ENCODE assay signal across 6 cellular contexts in genomic region chr7:142908921-142909870, GRCh38. TPM values are rescaled to one million over a fixed set of nuclear protein-coding genes. Genes with fewer than 3 reads are reported as not detected.
DNase-seq lines count a peak whose midpoint lies in the region; TF ChIP-seq lines count a peak whose summit lies in the region.

No MANE protein-coding gene starts in this region.

- peak; percentile 31 for TF ChIP-seq CTCF in GM13977 (IDR thresholded peaks at IDR 0.05; ENCODE audit: extremely low read depth, insufficient read depth, missing control alignments)

- H3K27me3 ChIP-seq in muscle layer of duodenum (ENCODE audit: low read depth, low read length) = no peaks in the 10 kb centered on the region

- in situ Hi-C loops in GM13977 (cut with MboI; ENCODE audit: low pct_unique_long_range_greater_than_20kb, low sequenced_read_pairs, unreplicated experiment) = no loop called here

- H3K4me3 ChIP-seq in muscle layer of duodenum (ENCODE audit: low read depth in 1 of 2, low read length in 2 of 2) = no peak overlapping the region

- no peaks in the 10 kb centered on the region for H3K4me1 ChIP-seq in muscle layer of duodenum (ENCODE audit: control insufficient read depth in 1 of 2, insufficient read depth in 2 of 2, low read length in 2 of 2)

- DNase-seq in GM13977 (ENCODE audit: low spot score) (peak; percentile 42), SKM-1 (lab: John Stamatoyannopoulos, UW; ENCODE audit: unreplicated experiment) (peak; percentile 53), caudate nucleus (lab: John Stamatoyannopoulos, UW) (no peak), mesenteric fat pad (ENCODE audit: low spot score) (no peak)
- DNase-seq in activated naive CD4-positive, alpha-beta T cell treated with Interleukin-2 at 50 U/mL for 16 hours = no peak

- H3K9me3 ChIP-seq in muscle layer of duodenum (ENCODE audit: control insufficient read depth in 1 of 2, low read length in 2 of 2) = peaks cover 0 to 4% of the 10 kb centered on the region in 2 donors

- H3K36me3 ChIP-seq in muscle layer of duodenum (ENCODE audit: control insufficient read depth in 1 of 2, insufficient read depth in 2 of 2, low read length in 2 of 2) = no peaks in the 10 kb centered on the region

- H3K27ac ChIP-seq in muscle layer of duodenum (ENCODE audit: low read length) (peak overlapping the region; percentile 9), caudate nucleus (ENCODE audit: low read depth, low read length) (no peak overlapping the region)

RNA-seq across cellular contexts. Expression of gene TRPV6, which starts 23.7 kb away (rescaled TPM):
- not detected for total RNA-seq in mesenteric fat pad

RNA-seq across cellular contexts. Expression of gene TRPV5, which starts 24.4 kb away (rescaled TPM):
- total RNA-seq in mesenteric fat pad = not detected

RNA-seq across cellular contexts. Expression of gene LLCFC1, which starts 30.1 kb away (rescaled TPM):
- total RNA-seq in mesenteric fat pad = not detected

RNA-seq across cellular contexts. Expression of gene KEL, which starts 53.0 kb away (rescaled TPM):
- total RNA-seq in mesenteric fat pad = not detected

RNA-seq across cellular contexts. Expression of gene EPHB6, which starts 54.3 kb away (rescaled TPM):
- 6.3 TPM for total RNA-seq in mesenteric fat pad

Comparison
In these comparisons a context has a peak if more than half of its experiments do, and no peak if none do; other contexts are left out.
1. DNase-seq: peak in GM13977 (single experiment) and SKM-1 (single experiment); none in activated naive CD4-positive, alpha-beta T cell treated with Interleukin-2 at 50 U/mL for 16 hours (single experiment), caudate nucleus (0 of 61) and mesenteric fat pad (single experiment).